ENCODE assay signal across 1 cellular context in genomic region chr12:131991816-131992430, GRCh38.
TF ChIP-seq lines count a peak whose summit lies in the region.

No MANE protein-coding gene starts in this region.

TF ChIP-seq in H1, 55 proteins besides CTCF, POLR2A, EP300 and RAD21:
- TF ChIP-seq SP1 (IDR thresholded peaks at IDR 0.05; ENCODE audit: low read depth, low read length) = no peak
- no peak for TF ChIP-seq TAF1 (IDR thresholded peaks at IDR 0.05; ENCODE audit: low read depth, low read length)
- no peak for TF ChIP-seq JUN (IDR thresholded peaks at IDR 0.05; ENCODE audit: low read depth, low read length)
- no peak for TF ChIP-seq KDM1A (IDR thresholded peaks at IDR 0.05; ENCODE audit: borderline replicate concordance, low read length)
- no peak for TF ChIP-seq ATF2 (IDR thresholded peaks at IDR 0.05; ENCODE audit: low read length)
- no peak for TF ChIP-seq ZNF274 (IDR thresholded peaks at IDR 0.05; ENCODE audit: borderline replicate concordance, extremely low read depth, low read length)
- TF ChIP-seq PHF8 (conservative IDR thresholded peaks at IDR 0.05; ENCODE audit: low read depth, low read length) = no peak
